21 cellular contexts compared by ENCODE assay signal in genomic region chr2:120819720-120820210, GRCh38.
DNase-seq lines count a peak whose midpoint lies in the region; ATAC-seq and TF ChIP-seq lines count a peak whose summit lies in the region.
"Had no signal": no experiment of that assay in that cellular context is flagged by ENCODE, and none has a peak within 500 bp of the region (broad histone marks: within the 10 kb centered on the region; RNA-seq: fewer than 3 reads in every experiment).

No MANE protein-coding gene starts in this region.

- H3K4me3 ChIP-seq in right atrium auricular region (no peak overlapping the region), endodermal cell (ENCODE audit: low read length) (no peak overlapping the region), neural progenitor cell (no peak overlapping the region)
- H3K4me3 ChIP-seq: dorsolateral prefrontal cortex, gastrocnemius medialis had no signal

- H3K4me1 ChIP-seq in right atrium auricular region = no peaks in the 10 kb centered on the region
- H3K4me1 ChIP-seq in endodermal cell (ENCODE audit: control insufficient read depth, insufficient read depth, low read length) = peaks cover 3% of the 10 kb centered on the region
- peaks cover 20% of the 10 kb centered on the region for H3K4me1 ChIP-seq in neural progenitor cell
- H3K4me1 ChIP-seq: gastrocnemius medialis had no signal

- no peak for DNase-seq in right atrium auricular region (ENCODE audit: low spot score)
- DNase-seq in Right ventricle myocardium inferior (ENCODE audit: missing footprints) = no peak
- no peak for DNase-seq in endodermal cell
- no peak for DNase-seq in neural progenitor cell (ENCODE audit: low spot score)
- DNase-seq in stimulated activated naive CD4-positive, alpha-beta T cell treated with Interleukin-2 at 50 U/mL for 16 hours (lab: John Stamatoyannopoulos, UW) = no peak
- no peak for DNase-seq in T-helper 2 cell
- no peak for DNase-seq in GM13976 (ENCODE audit: low spot score)
- DNase-seq: activated CD4-positive, alpha-beta T cell treated with anti-CD3 and anti-CD28 coated beads, Interleukin-2, amount 10 ng/mL, durations not matched to agents 7 days and 5 days; activated CD8-positive, alpha-beta memory T cell treated with anti-CD3 and anti-CD28 coated beads, Interleukin-2, amount 50 U/mL, for 4 hours; dorsolateral prefrontal cortex; gastrocnemius medialis; Karpas-422; NCI-H1048; NCI-H1930; NCI-H345; NK-92 treated with Interleukin-12 subunit alpha and Interleukin-12 subunit beta, amount 100 ng/mL, for 24 hours; stimulated activated CD4-positive, alpha-beta T cell treated with anti-CD3 and anti-CD28 coated beads, Interleukin-1b, Interleukin-23, amount 100 ng/mL, for 48 hours; T-cell had no signal

- H3K9ac ChIP-seq in endodermal cell (ENCODE audit: extremely low read depth, low read length, poor library complexity, severe bottlenecking) (no peak overlapping the region), neural progenitor cell (no peak overlapping the region)

- H3K27ac Mint-ChIP-seq in endodermal cell = no peak overlapping the region
- H3K27ac Mint-ChIP-seq in neural progenitor cell = peak overlapping the region; percentile 53
- H3K27ac Mint-ChIP-seq: activated CD4-positive, alpha-beta T cell treated with anti-CD3 and anti-CD28 coated beads, Interleukin-2, amount 10 ng/mL, durations not matched to agents 7 days and 5 days; T-cell had no signal

- in situ Hi-C loops in GM13976 (cut with MboI; ENCODE audit: low sequenced_read_pairs, unreplicated experiment) = no loop called here

- H2AFZ ChIP-seq in neural progenitor cell (replicated peaks) = no peak overlapping the region

- H3K27ac ChIP-seq in right atrium auricular region (peak overlapping the region; percentile 10 to 43), endodermal cell (ENCODE audit: low read depth, low read length) (peak overlapping the region; percentile 67), neural progenitor cell (no peak overlapping the region)
- H3K27ac ChIP-seq: dorsolateral prefrontal cortex, epithelial cell of prostate, gastrocnemius medialis had no signal

- H3K4me2 ChIP-seq in neural progenitor cell = peak overlapping the region; percentile 48

- no peak for ATAC-seq in Right ventricle myocardium inferior
- ATAC-seq in HG03521 (IDR thresholded peaks at IDR 0.05; ENCODE audit: unreplicated experiment) = no peak
- ATAC-seq: left colon, T-cell had no signal

- H3K4me3 Mint-ChIP-seq in endodermal cell (no peak overlapping the region), neural progenitor cell (no peak overlapping the region)
- H3K4me3 Mint-ChIP-seq: activated CD4-positive, alpha-beta T cell treated with anti-CD3 and anti-CD28 coated beads, Interleukin-2, amount 10 ng/mL, durations not matched to agents 7 days and 5 days; T-cell had no signal

- H3K36me3 Mint-ChIP-seq in endodermal cell (ENCODE audit: low read depth) (no peaks in the 10 kb centered on the region), neural progenitor cell (peaks cover 10% of the 10 kb centered on the region)
- H3K36me3 Mint-ChIP-seq: T-cell had no signal

- WGBS in endodermal cell (ENCODE audit: insufficient coverage in 1 of 2, insufficient read length in 1 of 2), 2 experiments = 90 to 95% methylated on average over 5 of the region's 5 CpGs

- no peaks in the 10 kb centered on the region for H3K27me3 ChIP-seq in right atrium auricular region
- no peaks in the 10 kb centered on the region for H3K27me3 ChIP-seq in endodermal cell (ENCODE audit: control insufficient read depth, insufficient read depth, low read length, poor library complexity, severe bottlenecking)
- no peaks in the 10 kb centered on the region for H3K27me3 ChIP-seq in neural progenitor cell
- H3K27me3 ChIP-seq: gastrocnemius medialis had no signal

- H3K36me3 ChIP-seq in right atrium auricular region = no peaks in the 10 kb centered on the region
- no peaks in the 10 kb centered on the region for H3K36me3 ChIP-seq in endodermal cell (ENCODE audit: control insufficient read depth, insufficient read depth, low read length)
- no peaks in the 10 kb centered on the region for H3K36me3 ChIP-seq in neural progenitor cell
- H3K36me3 ChIP-seq: gastrocnemius medialis had no signal

- H3F3A ChIP-seq in neural progenitor cell (ENCODE audit: low read depth) = peaks cover 7% of the 10 kb centered on the region

- H3K27me3 Mint-ChIP-seq in endodermal cell (ENCODE audit: insufficient read depth) = no peaks in the 10 kb centered on the region
- H3K27me3 Mint-ChIP-seq in neural progenitor cell (ENCODE audit: insufficient read depth, low read depth) = peaks cover 2% of the 10 kb centered on the region
- H3K27me3 Mint-ChIP-seq: activated CD4-positive, alpha-beta T cell treated with anti-CD3 and anti-CD28 coated beads, Interleukin-2, amount 10 ng/mL, durations not matched to agents 7 days and 5 days; T-cell had no signal

- peaks cover 13% of the 10 kb centered on the region for H3K4me1 Mint-ChIP-seq in endodermal cell
- peaks cover 35% of the 10 kb centered on the region for H3K4me1 Mint-ChIP-seq in neural progenitor cell
- H3K4me1 Mint-ChIP-seq: activated CD4-positive, alpha-beta T cell treated with anti-CD3 and anti-CD28 coated beads, Interleukin-2, amount 10 ng/mL, durations not matched to agents 7 days and 5 days; T-cell had no signal

- TF ChIP-seq CTCF in right atrium auricular region (IDR thresholded peaks at IDR 0.05) = no peak
- TF ChIP-seq CTCF in endodermal cell (conservative IDR thresholded peaks at IDR 0.05) = no peak
- TF ChIP-seq CTCF in neural progenitor cell (IDR thresholded peaks at IDR 0.05) = no peak
- no peak for TF ChIP-seq CTCF in GM13976 (IDR thresholded peaks at IDR 0.05; ENCODE audit: borderline replicate concordance, control extremely low read depth, extremely low read depth, insufficient read depth, missing control alignments)

- intact Hi-C loops in Right ventricle myocardium inferior (cut with DNase I) = loop anchor here (10.0 kb wide), 2 partner anchors 85 to 95 kb away; partner anchors contain the start of gene GLI2

- H3K79me2 ChIP-seq in neural progenitor cell (ENCODE audit: low read depth) = peaks cover 35% of the 10 kb centered on the region

- peaks cover 98% of the 10 kb centered on the region for H4K20me1 ChIP-seq in neural progenitor cell (ENCODE audit: low read depth)

- H3K9me3 ChIP-seq in right atrium auricular region (no peaks in the 10 kb centered on the region), endodermal cell (ENCODE audit: control insufficient read depth, low read length) (no peaks in the 10 kb centered on the region), neural progenitor cell (ENCODE audit: low read depth) (no peaks in the 10 kb centered on the region)
- H3K9me3 ChIP-seq: gastrocnemius medialis had no signal

- no peaks in the 10 kb centered on the region for H3K9me3 Mint-ChIP-seq in endodermal cell
- no peaks in the 10 kb centered on the region for H3K9me3 Mint-ChIP-seq in neural progenitor cell
- H3K9me3 Mint-ChIP-seq: activated CD4-positive, alpha-beta T cell treated with anti-CD3 and anti-CD28 coated beads, Interleukin-2, amount 10 ng/mL, durations not matched to agents 7 days and 5 days; T-cell had no signal
